28 cellular contexts compared by ENCODE assay signal in genomic region chr14:85441909-85442643, GRCh38.
"Had no signal": no experiment of that assay in that cellular context is flagged by ENCODE, and none has a peak within 500 bp of the region (broad histone marks: within the 10 kb centered on the region; RNA-seq: fewer than 3 reads in every experiment).

No MANE protein-coding gene starts in this region.

- H3K4me1 Mint-ChIP-seq: memory B cell; naive B cell; neural crest cell; stimulated activated memory B cell treated with anti-CD40 and anti-IgM and Interleukin-4, amounts not matched to agents 10 μg/mL and 1 μg/mL and 100 μg/mL, for 72 hours had no signal

- H3K4me3 Mint-ChIP-seq: dendritic cell treated with granulocyte-macrophage colony-stimulating factor and Interleukin-4, amounts not matched to agents 40 ng/mL and 50 ng/mL, for 4 days; endodermal cell; memory B cell; mesothelial cell of epicardium; naive B cell; natural killer cell treated with Interleukin-12 subunit alpha and Interleukin-12 subunit beta and Interleukin-15 and Interleukin-18, amount 100 ng/mL, for 72 hours; neural crest cell; stimulated activated memory B cell treated with anti-CD40 and anti-IgM and Interleukin-4, amounts not matched to agents 10 μg/mL and 1 μg/mL and 100 μg/mL, for 72 hours; type B pancreatic cell had no signal

- H3K9me3 ChIP-seq: colonic mucosa, esophagus muscularis mucosa, gastroesophageal sphincter, heart left ventricle, mucosa of descending colon, neutrophil, pancreas, right atrium auricular region, testis, tibial artery had no signal

- H3K9me3 Mint-ChIP-seq: dendritic cell treated with granulocyte-macrophage colony-stimulating factor and Interleukin-4, amounts not matched to agents 40 ng/mL and 50 ng/mL, for 4 days had no signal

- H3K36me3 Mint-ChIP-seq: memory B cell; mesothelial cell of epicardium; naive B cell; natural killer cell treated with Interleukin-12 subunit alpha and Interleukin-12 subunit beta and Interleukin-15 and Interleukin-18, amount 100 ng/mL, for 72 hours; stimulated activated memory B cell treated with anti-CD40 and anti-IgM and Interleukin-4, amounts not matched to agents 10 μg/mL and 1 μg/mL and 100 μg/mL, for 72 hours; type B pancreatic cell had no signal

- H2AFZ ChIP-seq: hepatocyte had no signal

- H3K27ac ChIP-seq: colonic mucosa, esophagus muscularis mucosa, gastroesophageal sphincter, heart left ventricle, hepatocyte, neutrophil, testis had no signal

- H3K27me3 ChIP-seq: colonic mucosa, esophagus muscularis mucosa, foreskin keratinocyte, gastroesophageal sphincter, heart left ventricle, hepatocyte, neutrophil, pancreas, right atrium auricular region, testis, tibial artery had no signal

- DNase-seq: colonic mucosa; effector CD8-positive, alpha-beta T cell; endodermal cell; heart left ventricle; islet precursor cell; mucosa of descending colon; naive B cell; pancreas; stimulated activated CD4-positive, alpha-beta T cell treated with anti-CD3 and anti-CD28 coated beads, Interleukin-2, amount 100 ng/mL, for 24 hours; stimulated activated CD4-positive, alpha-beta T cell treated with anti-CD3 and anti-CD28 coated beads, Interleukin-4, amount 100 ng/mL, for 24 hours; stimulated activated naive CD8-positive, alpha-beta T cell treated with anti-CD3 and anti-CD28 coated beads, Interleukin-15, Interleukin-2, amounts not matched to agents 100 U/mL and 50 U/mL, for 24 hours; substantia nigra; testis; tibial artery had no signal

- H3K4me1 ChIP-seq: colonic mucosa, gastroesophageal sphincter, testis had no signal

- ATAC-seq: gastroesophageal sphincter; heart left ventricle; mucosa of descending colon; natural killer cell treated with Interleukin-12 subunit alpha and Interleukin-12 subunit beta and Interleukin-15 and Interleukin-18, amount 100 ng/mL, for 72 hours; sciatic nerve; stimulated activated memory B cell treated with anti-CD40 and anti-IgM and Interleukin-4, amounts not matched to agents 10 μg/mL and 1 μg/mL and 100 μg/mL, for 72 hours; stimulated activated naive CD8-positive, alpha-beta T cell treated with anti-CD3 and anti-CD28 coated beads, Interleukin-15, Interleukin-2, amounts not matched to agents 100 U/mL and 50 U/mL, for 24 hours had no signal

- H3K79me2 ChIP-seq: hepatocyte had no signal

- H3K4me2 ChIP-seq: hepatocyte had no signal

- H3K27ac Mint-ChIP-seq: dendritic cell treated with granulocyte-macrophage colony-stimulating factor and Interleukin-4, amounts not matched to agents 40 ng/mL and 50 ng/mL, for 4 days; endodermal cell; memory B cell; mesothelial cell of epicardium; naive B cell; natural killer cell treated with Interleukin-12 subunit alpha and Interleukin-12 subunit beta and Interleukin-15 and Interleukin-18, amount 100 ng/mL, for 72 hours; stimulated activated memory B cell treated with anti-CD40 and anti-IgM and Interleukin-4, amounts not matched to agents 10 μg/mL and 1 μg/mL and 100 μg/mL, for 72 hours; type B pancreatic cell had no signal

- H3K27me3 Mint-ChIP-seq: dendritic cell treated with granulocyte-macrophage colony-stimulating factor and Interleukin-4, amounts not matched to agents 40 ng/mL and 50 ng/mL, for 4 days; memory B cell; naive B cell; natural killer cell treated with Interleukin-12 subunit alpha and Interleukin-12 subunit beta and Interleukin-15 and Interleukin-18, amount 100 ng/mL, for 72 hours; stimulated activated memory B cell treated with anti-CD40 and anti-IgM and Interleukin-4, amounts not matched to agents 10 μg/mL and 1 μg/mL and 100 μg/mL, for 72 hours; type B pancreatic cell had no signal
